In the genomic region with DNA sequence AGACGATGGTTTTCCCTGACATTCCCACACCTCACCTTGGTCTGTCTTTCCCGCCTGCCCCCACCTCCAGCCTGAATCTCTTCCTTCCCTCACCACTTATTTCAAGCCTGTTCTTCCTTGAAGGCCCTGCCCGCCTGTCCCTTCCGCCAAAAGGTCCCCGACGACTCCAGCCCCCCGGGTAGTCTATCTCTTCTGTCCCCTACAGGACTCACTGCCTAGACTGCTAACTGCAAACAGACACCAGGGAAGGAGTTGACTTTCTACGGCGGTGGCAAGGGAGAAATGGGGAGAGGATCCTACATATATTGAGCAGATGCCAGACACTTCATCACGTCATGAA, we compare ENCODE assay signal across 24 cellular contexts. TPM values are rescaled to one million over a fixed set of nuclear protein-coding genes. Genes with fewer than 3 reads are reported as not detected.
DNase-seq lines count a peak whose midpoint lies in the region; ATAC-seq and TF ChIP-seq lines count a peak whose summit lies in the region.
"Had no signal": no experiment of that assay in that cellular context is flagged by ENCODE, and none has a peak within 500 bp of the region (broad histone marks: within the 10 kb centered on the region; RNA-seq: fewer than 3 reads in every experiment).

No MANE protein-coding gene starts in this region.

- POLR2A ChIA-PET in SK-N-SH (lab: Yijun Ruan, JAX): no interaction called here
- POLR2A ChIA-PET in Caco-2 (lab: Charles Lee): no interaction called here

- H3K4me1 Mint-ChIP-seq in Caco-2 (ENCODE audit: low read depth, unreplicated experiment) (no peaks in the 10 kb centered on the region), brain (peaks cover 37% of the 10 kb centered on the region), neural progenitor cell (peaks cover 18% of the 10 kb centered on the region)

- H3K9me3 Mint-ChIP-seq in Caco-2 (ENCODE audit: unreplicated experiment) (peaks cover 28% of the 10 kb centered on the region), brain (peaks cover 20 to 29% (median 23%) of the 10 kb centered on the region in 5 experiments), neural progenitor cell (peaks cover 14% of the 10 kb centered on the region)

- peaks cover 5% of the 10 kb centered on the region for H3F3A ChIP-seq in SK-N-SH (replicated peaks; ENCODE audit: insufficient read depth)
- no peaks in the 10 kb centered on the region for H3F3A ChIP-seq in neural progenitor cell (ENCODE audit: low read depth)

- H3K4me1 ChIP-seq in SK-N-SH (ENCODE audit: control insufficient read depth in 1 of 2, insufficient read depth in 2 of 2, low read depth in 1 of 2, low read length in 1 of 2): peaks cover 0 to 20% of the 10 kb centered on the region in 2 experiments; a peak in 1 of 4 replicates
- H3K4me1 ChIP-seq in Caco-2: peaks cover 5% of the 10 kb centered on the region; the same call in 1 of the 2 replicates
- no peaks in the 10 kb centered on the region for H3K4me1 ChIP-seq in neural progenitor cell

- H3K36me3 ChIP-seq in SK-N-SH (replicated peaks in 1 of 2; ENCODE audit: control insufficient read depth in 1 of 2, insufficient read depth in 2 of 2, low read length in 1 of 2): no peaks in the 10 kb centered on the region
- H3K36me3 ChIP-seq in Caco-2 (ENCODE audit: control insufficient read depth, insufficient read depth, low read length): no peaks in the 10 kb centered on the region
- H3K36me3 ChIP-seq in neural progenitor cell: no peaks in the 10 kb centered on the region

- ATAC-seq in SK-N-SH treated with all-trans-retinoic acid at 6 μM for 48 hours: no peak
- no peak for ATAC-seq in HG03439 (IDR thresholded peaks at IDR 0.05; ENCODE audit: unreplicated experiment)
- no peak for ATAC-seq in HG02885 (IDR thresholded peaks at IDR 0.05; ENCODE audit: poor library complexity, unreplicated experiment)
- ATAC-seq: K562 had no signal

- H3K9me3 ChIP-seq in SK-N-SH: peaks cover 15% of the 10 kb centered on the region; the same call in 1 of the 2 replicates
- 0 out of 2 replicates have a peak, but pooled peaks cover 4% of the 10 kb centered on the region for H3K9me3 ChIP-seq in Caco-2
- H3K9me3 ChIP-seq in neural progenitor cell (ENCODE audit: low read depth): no peaks in the 10 kb centered on the region

- H3K4me3 ChIP-seq in SK-N-SH (ENCODE audit: low read depth in 2 of 2, low read length in 1 of 2) (no peak overlapping the region), Caco-2 (ENCODE audit: low read depth, low read length) (no peak overlapping the region), neural progenitor cell (no peak overlapping the region)
- H3K4me3 ChIP-seq: K562 had no signal

- TF ChIP-seq CTCF in SK-N-SH (IDR thresholded peaks at IDR 0.05): no peak
- TF ChIP-seq CTCF in Caco-2 (IDR thresholded peaks at IDR 0.05; ENCODE audit: insufficient read depth in 1 of 2, low read depth in 1 of 2, low read length in 1 of 2, severe bottlenecking in 1 of 2, unreplicated experiment in 1 of 2): no peak
- no peak for TF ChIP-seq CTCF in brain (conservative IDR thresholded peaks at IDR 0.05)
- no peak for TF ChIP-seq CTCF in neural progenitor cell (IDR thresholded peaks at IDR 0.05)

- H3K27ac ChIP-seq in SK-N-SH (ENCODE audit: low read depth in 2 of 2, low read length in 1 of 2) (no peak overlapping the region), neural progenitor cell (no peak overlapping the region)
- H3K27ac ChIP-seq: 22Rv1, C4-2B, RWPE1 had no signal

- H3K27me3 Mint-ChIP-seq in Caco-2 (ENCODE audit: insufficient read depth, unreplicated experiment): no peaks in the 10 kb centered on the region
- peaks cover 7% of the 10 kb centered on the region for H3K27me3 Mint-ChIP-seq in brain
- peaks cover 2% of the 10 kb centered on the region for H3K27me3 Mint-ChIP-seq in neural progenitor cell (ENCODE audit: insufficient read depth, low read depth)

- H3K4me3 Mint-ChIP-seq in Caco-2 (ENCODE audit: unreplicated experiment) (no peak overlapping the region), brain (no peak overlapping the region), neural progenitor cell (no peak overlapping the region)
- H3K4me3 Mint-ChIP-seq: CD8-positive, alpha-beta memory T cell had no signal

- H3K9ac ChIP-seq in SK-N-SH: no peak overlapping the region
- H3K9ac ChIP-seq in neural progenitor cell: no peak overlapping the region

- no TSS peak for BruUV-seq in Caco-2 (replicated peaks; lab: Mats Ljungman, UMichigan)

- no peak overlapping the region for H3K4me2 ChIP-seq in SK-N-SH
- no peak overlapping the region for H3K4me2 ChIP-seq in neural progenitor cell

- H3K36me3 Mint-ChIP-seq in Caco-2 (ENCODE audit: insufficient read depth, unreplicated experiment): no peaks in the 10 kb centered on the region
- peaks cover 6% of the 10 kb centered on the region for H3K36me3 Mint-ChIP-seq in brain
- no peaks in the 10 kb centered on the region for H3K36me3 Mint-ChIP-seq in neural progenitor cell
- H3K36me3 Mint-ChIP-seq: CD8-positive, alpha-beta memory T cell had no signal

- no peaks in the 10 kb centered on the region for H3K27me3 ChIP-seq in SK-N-SH (ENCODE audit: insufficient read depth)
- H3K27me3 ChIP-seq in Caco-2 (replicated peaks; ENCODE audit: control insufficient read depth, insufficient read depth, low read length): no peaks in the 10 kb centered on the region
- H3K27me3 ChIP-seq in neural progenitor cell: no peaks in the 10 kb centered on the region

- no peak overlapping the region for H2AFZ ChIP-seq in SK-N-SH (ENCODE audit: low read depth)
- no peak overlapping the region for H2AFZ ChIP-seq in neural progenitor cell (replicated peaks)

- 80% methylated on average over 10 of the region's 10 CpGs for WGBS in SK-N-SH (ENCODE audit: low lambda C conversion rate)

- H4K20me1 ChIP-seq in SK-N-SH (ENCODE audit: insufficient read depth): no peaks in the 10 kb centered on the region
- H4K20me1 ChIP-seq in neural progenitor cell (ENCODE audit: low read depth): no peaks in the 10 kb centered on the region

- no peaks in the 10 kb centered on the region for H3K9me2 ChIP-seq in SK-N-SH

- TF ChIP-seq EP300 in SK-N-SH (IDR thresholded peaks at IDR 0.05; ENCODE audit: borderline replicate concordance in 1 of 2, low read depth in 1 of 2, low read length in 1 of 2): no peak

- no peaks in the 10 kb centered on the region for H3K79me2 ChIP-seq in SK-N-SH (ENCODE audit: insufficient read depth)
- H3K79me2 ChIP-seq in neural progenitor cell (ENCODE audit: low read depth): no peaks in the 10 kb centered on the region

- intact Hi-C loops in Caco-2 (cut with micrococcal nuclease; ENCODE audit: unreplicated experiment): loop anchor here (1.0 to 5.0 kb wide), 6 partner anchors 31 to 256 kb away; a partner anchor contains a TSS

- CTCF ChIA-PET in SK-N-SH (lab: Yijun Ruan, JAX) (interaction anchor here (0.6 to 7.7 kb wide), 28 partner anchors 9 to 562 kb away, joined by 3 to 155 read pairs (median 4); a partner anchor contains a TSS), Caco-2 (lab: Charles Lee) (interaction anchor here (0.8 to 2.8 kb wide), 5 partner anchors 31 to 257 kb away, joined by 3 to 15 read pairs (median 3); a partner anchor contains a TSS)

- DNase-seq in SK-N-SH: peak; percentile 7
- no peak for DNase-seq in Caco-2
- no peak for DNase-seq in neural progenitor cell (ENCODE audit: low spot score)
- no peak for DNase-seq in GOT3 (lab: John Stamatoyannopoulos, UW)
- DNase-seq: AML-193; CD8-positive, alpha-beta memory T cell; DMS53; EL; MM.1S; NCI-H1092; NCI-H1436 treated with DMSO at 0.1 percent for 48 hours; NCI-H1930; NCI-H226; NCI-H510A treated with DMSO at 0.1 percent for 48 hours; NCI-H748 treated with DMSO at 0.1 percent for 48 hours; SHP77 treated with DMSO at 0.1 percent for 48 hours had no signal

- TF ChIP-seq RAD21 in SK-N-SH (IDR thresholded peaks at IDR 0.05; ENCODE audit: low read length): no peak

- peak overlapping the region; percentile 40 for H3K27ac Mint-ChIP-seq in Caco-2 (ENCODE audit: unreplicated experiment)
- peak overlapping the region in 3 of 5 experiments; percentile 59 to 81 (median 64) for H3K27ac Mint-ChIP-seq in brain
- peak overlapping the region; percentile 53 for H3K27ac Mint-ChIP-seq in neural progenitor cell

TF ChIP-seq in SK-N-SH treated with all-trans-retinoic acid at 6 μM for 48 hours, 23 proteins besides CTCF, POLR2A, EP300 and RAD21 (continues in another document):
- TF ChIP-seq ZC3H10 (CRISPR knock-in tag; IDR thresholded peaks at IDR 0.05): no peak
- no peak for TF ChIP-seq TOX (CRISPR knock-in tag; IDR thresholded peaks at IDR 0.05; ENCODE audit: borderline replicate concordance)
- TF ChIP-seq, protein P1, sequence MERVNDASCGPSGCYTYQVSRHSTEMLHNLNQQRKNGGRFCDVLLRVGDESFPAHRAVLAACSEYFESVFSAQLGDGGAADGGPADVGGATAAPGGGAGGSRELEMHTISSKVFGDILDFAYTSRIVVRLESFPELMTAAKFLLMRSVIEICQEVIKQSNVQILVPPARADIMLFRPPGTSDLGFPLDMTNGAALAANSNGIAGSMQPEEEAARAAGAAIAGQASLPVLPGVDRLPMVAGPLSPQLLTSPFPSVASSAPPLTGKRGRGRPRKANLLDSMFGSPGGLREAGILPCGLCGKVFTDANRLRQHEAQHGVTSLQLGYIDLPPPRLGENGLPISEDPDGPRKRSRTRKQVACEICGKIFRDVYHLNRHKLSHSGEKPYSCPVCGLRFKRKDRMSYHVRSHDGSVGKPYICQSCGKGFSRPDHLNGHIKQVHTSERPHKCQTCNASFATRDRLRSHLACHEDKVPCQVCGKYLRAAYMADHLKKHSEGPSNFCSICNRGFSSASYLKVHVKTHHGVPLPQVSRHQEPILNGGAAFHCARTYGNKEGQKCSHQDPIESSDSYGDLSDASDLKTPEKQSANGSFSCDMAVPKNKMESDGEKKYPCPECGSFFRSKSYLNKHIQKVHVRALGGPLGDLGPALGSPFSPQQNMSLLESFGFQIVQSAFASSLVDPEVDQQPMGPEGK (CRISPR knock-in tag; IDR thresholded peaks at IDR 0.05; ENCODE audit: borderline replicate concordance): no peak

RNA-seq across cellular contexts. Expression of a gene that starts 53.7 kb away (rescaled TPM):
- polyA plus RNA-seq in SK-N-SH (2012; rRNA removed) (3.3 and 3.9 TPM in 2 replicates), brain (ENCODE audit: insufficient read depth, low read depth, low replicate concordance) (38.0 TPM)
- 1.6 and 2.4 TPM in 2 replicates for polyA plus RNA-seq in SK-N-SH (2012; cell fraction: cytosol; rRNA removed)
- polyA plus RNA-seq in SK-N-SH (2012; cell fraction: nucleus; rRNA removed): 4.1 and 5.3 TPM in 2 replicates
- total RNA-seq in Caco-2 (2022) (0.86 and 1.3 TPM in 2 replicates), neural progenitor cell (ENCODE audit: low replicate concordance) (4.1 and 9.0 TPM in 2 replicates)
